Comparison of ENCODE assay signal across 1 cellular context in the genomic region with DNA sequence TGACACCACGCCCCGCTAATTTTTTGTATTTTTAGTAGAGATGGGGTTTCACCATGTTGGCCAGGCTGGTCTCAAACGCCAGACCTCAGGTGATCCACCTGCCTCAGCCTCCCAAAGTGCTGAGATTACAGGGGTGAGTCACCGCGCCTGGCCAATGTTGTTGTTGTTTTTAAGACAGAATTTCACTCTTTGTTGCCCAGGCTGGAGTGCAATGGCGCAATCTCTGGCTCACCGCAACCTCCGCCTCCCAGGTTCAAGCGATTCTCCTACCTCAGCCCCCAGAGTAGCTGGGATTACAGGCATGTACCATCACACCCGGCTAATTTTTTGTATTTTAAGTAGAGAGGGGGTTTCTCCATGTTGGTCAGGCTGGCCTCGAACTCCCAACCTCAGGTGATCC.
TF ChIP-seq lines count a peak whose summit lies in the region.

No MANE protein-coding gene starts in this region.

TF ChIP-seq in K562, 482 proteins besides CTCF, POLR2A, EP300 and RAD21:
- TF ChIP-seq CEBPB (tag; IDR thresholded peaks at IDR 0.05) (peak; percentile 30; the same call in 1 of the 2 replicates), POLR2G (IDR thresholded peaks at IDR 0.05; ENCODE audit: low read depth, low read length) (0 out of 2 replicates have a peak, but pooled peaks have one; percentile 25)
